In the genomic region with DNA sequence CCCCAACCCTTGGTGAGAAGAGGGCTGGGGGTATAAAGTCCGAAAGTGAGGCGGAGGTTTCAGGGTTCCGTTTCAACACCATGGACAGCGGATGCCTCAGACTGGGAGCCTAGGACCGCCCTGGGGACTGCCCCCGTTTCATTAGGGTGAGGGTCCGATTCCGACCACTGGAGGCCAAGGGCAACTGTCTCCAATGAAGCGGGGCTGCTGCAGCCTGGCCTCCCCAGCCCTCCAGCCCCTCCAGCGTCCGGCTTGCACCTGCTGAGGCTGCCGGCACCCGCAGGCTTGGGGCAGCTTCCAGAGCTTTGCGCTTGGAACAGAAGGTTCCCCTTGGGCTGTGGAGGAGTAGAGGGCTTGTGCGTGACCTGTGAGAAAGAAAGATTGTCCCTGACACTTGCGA, we compare ENCODE assay signal across 11 cellular contexts. TPM values are rescaled to one million over a fixed set of nuclear protein-coding genes. Genes with fewer than 3 reads are reported as not detected.
DNase-seq lines count a peak whose midpoint lies in the region; ATAC-seq, FAIRE-seq and TF ChIP-seq lines count a peak whose summit lies in the region.
"Had no signal": no experiment of that assay in that cellular context is flagged by ENCODE, and none has a peak within 500 bp of the region (broad histone marks: within the 10 kb centered on the region; RNA-seq: fewer than 3 reads in every experiment).

No MANE protein-coding gene starts in this region.

- H3K36me3 Mint-ChIP-seq in natural killer cell: no peaks in the 10 kb centered on the region

- H3K27me3 ChIP-seq in GM12878 (replicated peaks in 1 of 2; ENCODE audit: control insufficient read depth in 2 of 2, insufficient read depth in 2 of 2, low read length in 1 of 2): peaks cover 19 to 21% of the 10 kb centered on the region in 2 experiments
- no peaks in the 10 kb centered on the region for H3K27me3 ChIP-seq in right cardiac atrium (ENCODE audit: control insufficient read depth, insufficient read depth)

- H3K27ac ChIP-seq in GM12878 (ENCODE audit: control insufficient read depth, insufficient read depth): no peak overlapping the region
- H3K27ac ChIP-seq in right cardiac atrium (ENCODE audit: low read length): no peak overlapping the region

- TF ChIP-seq EP300 in Ishikawa (IDR thresholded peaks at IDR 0.05; ENCODE audit: borderline replicate concordance) (no peak), GM12878 (IDR thresholded peaks at IDR 0.05; ENCODE audit: borderline replicate concordance in 1 of 2, control insufficient read depth in 1 of 2, low read depth in 2 of 2, low read length in 2 of 2) (no peak)

- intact Hi-C loops in GM12878 (cut with micrococcal nuclease; ENCODE audit: unreplicated experiment) (loop anchor here (2.0 kb wide), 1 partner anchor 203 kb away; no protein-coding TSS in a partner anchor), natural killer cell (cut with micrococcal nuclease) (no loop called here), right cardiac atrium (cut with DNase I) (loop anchor here in 1 of 4 donors (10.0 kb wide), 1 partner anchor 121 kb away; no protein-coding TSS in a partner anchor)

- CTCF ChIA-PET in GM12878 (lab: Yijun Ruan, JAX): no interaction called here

- no peak for TF ChIP-seq POLR2A in GM12878 (IDR thresholded peaks at IDR 0.05; ENCODE audit: low read depth, low read length)

- in situ Hi-C loops in GM12878 (cut with MboI): no loop called here

- H3K9me3 ChIP-seq in ES-I3 (ENCODE audit: control insufficient read depth, insufficient read depth, low read length): no peaks in the 10 kb centered on the region
- no peaks in the 10 kb centered on the region for H3K9me3 ChIP-seq in GM12878 (replicated peaks; ENCODE audit: control insufficient read depth, insufficient read depth, low read length)
- H3K9me3 ChIP-seq in right cardiac atrium (ENCODE audit: control insufficient read depth, low read length): no peaks in the 10 kb centered on the region

- DNase-seq in GM12878 (ENCODE audit: low read depth, low spot score): no peak
- no peak for DNase-seq in natural killer cell
- DNase-seq in DMS79 (lab: John Stamatoyannopoulos, UW): no peak
- no peak for DNase-seq in right cardiac atrium
- DNase-seq: COR-L47, OCI-M1 had no signal

- H3K4me1 ChIP-seq in ES-I3 (ENCODE audit: insufficient read depth, low read length) (peaks cover 7% of the 10 kb centered on the region; the same call in 1 of the 2 replicates), GM12878 (ENCODE audit: control insufficient read depth, insufficient read depth, low read length) (no peaks in the 10 kb centered on the region), right cardiac atrium (ENCODE audit: control insufficient read depth, insufficient read depth, low read length) (no peaks in the 10 kb centered on the region)

- no peaks in the 10 kb centered on the region for H3K79me2 ChIP-seq in GM12878 (ENCODE audit: control insufficient read depth, insufficient read depth, low read length)

- no peak for FAIRE-seq in GM12878 (lab: Jason Lieb, UNC)

- H3K9me3 Mint-ChIP-seq in natural killer cell: no peaks in the 10 kb centered on the region

- no peak overlapping the region for H3K27ac Mint-ChIP-seq in natural killer cell

- H3K4me1 Mint-ChIP-seq in natural killer cell: peaks cover 0 to 19% of the 10 kb centered on the region in 2 donors

- RAD21 ChIA-PET in GM12878 (lab: Charles Lee; ENCODE audit: unreplicated experiment): no interaction called here

- POLR2A ChIA-PET in GM12878 (lab: Charles Lee): no interaction called here

- H3K27me3 Mint-ChIP-seq in natural killer cell (ENCODE audit: low read depth in 2 of 2): peaks cover 27 to 37% of the 10 kb centered on the region in 2 donors

- H4K20me1 ChIP-seq in GM12878 (ENCODE audit: control insufficient read depth, insufficient read depth): no peaks in the 10 kb centered on the region

- H3K4me3 Mint-ChIP-seq in natural killer cell: peak overlapping the region; percentile 55

- no peak for ATAC-seq in GM12878
- no peak for ATAC-seq in natural killer cell
- no peak for ATAC-seq in GM19452 (IDR thresholded peaks at IDR 0.05; ENCODE audit: unreplicated experiment)
- no peak for ATAC-seq in right cardiac atrium

- BruUV-seq in GM12878 (replicated peaks; lab: Mats Ljungman, UMichigan): no TSS peak

- TF ChIP-seq CTCF in GM12878 (IDR thresholded peaks at IDR 0.05 in 2 of 3, conservative IDR thresholded peaks at IDR 0.05 in 1 of 3; ENCODE audit: control insufficient read depth in 2 of 3, extremely low read depth in 1 of 3, insufficient read depth in 1 of 3, low read depth in 3 of 3, low read length in 3 of 3): no peak
- TF ChIP-seq CTCF in natural killer cell (IDR thresholded peaks at IDR 0.05): no peak

- no peak overlapping the region for H2AFZ ChIP-seq in GM12878 (ENCODE audit: control insufficient read depth, low read depth, low read length)

- SMC1A ChIA-PET in GM12878 (lab: Charles Lee; ENCODE audit: uncharacterized antibody, unreplicated experiment): interaction anchor here (0.5 kb wide), 1 partner anchor 134 kb away, joined by 3 read pairs; no protein-coding TSS in a partner anchor

- H3K4me3 ChIP-seq in GM12878 (no peak overlapping the region), right cardiac atrium (ENCODE audit: low read length) (no peak overlapping the region)

- TF ChIP-seq RAD21 in Ishikawa (IDR thresholded peaks at IDR 0.05; ENCODE audit: low read depth) (no peak), GM12878 (IDR thresholded peaks at IDR 0.05; ENCODE audit: insufficient read depth, low read depth, low read length) (no peak)

- H3K36me3 ChIP-seq in ES-I3 (ENCODE audit: insufficient read depth, low read length) (no peaks in the 10 kb centered on the region), GM12878 (ENCODE audit: control insufficient read depth in 2 of 2, insufficient read depth in 2 of 2, low read length in 1 of 2) (no peaks in the 10 kb centered on the region)

- H3K9ac ChIP-seq in ES-I3 (ENCODE audit: low read depth, low read length): peak overlapping the region; percentile 57; the same call in 1 of the 2 replicates
- H3K9ac ChIP-seq in GM12878 (ENCODE audit: control insufficient read depth, insufficient read depth, low read length): no peak overlapping the region

- WGBS in GM12878 (ENCODE audit: insufficient coverage, insufficient replicate concordance, low lambda C conversion rate, missing lambda C conversion rate): 17% methylated on average over 16 of the region's 16 CpGs
- 4% methylated on average over 16 of the region's 16 CpGs for WGBS in right cardiac atrium

- no peak overlapping the region for H3K4me2 ChIP-seq in GM12878 (ENCODE audit: control insufficient read depth, insufficient read depth)

TF ChIP-seq in GM12878, 131 proteins besides CTCF, POLR2A, EP300 and RAD21 (continues in another document):
- TF ChIP-seq KLF5 (IDR thresholded peaks at IDR 0.05; ENCODE audit: partially characterized antibody): no peak
- TF ChIP-seq CBX3 (IDR thresholded peaks at IDR 0.05; ENCODE audit: borderline replicate concordance, low read depth): no peak
- TF ChIP-seq HDAC6 (IDR thresholded peaks at IDR 0.05; ENCODE audit: unreplicated experiment): peak; percentile 56

RNA-seq across cellular contexts. Expression of a gene that starts 39.9 kb away (rescaled TPM):
- total RNA-seq in GM12878 (2013; cell fraction: nucleolus; rRNA removed): 18.1 and 21.9 TPM in 2 replicates
- 19.7 and 21.6 TPM in 2 replicates for total RNA-seq in GM12878 (2014; rRNA removed)
- total RNA-seq in GM12878 (2014; rRNA removed; fragmentation: Illumina TruSeq; extraction: Trizol): 18.5 and 21.3 TPM in 2 replicates
- 36.1 and 37.8 TPM in 2 replicates for total RNA-seq in GM12878 (2021)
- polyA plus RNA-seq in GM12878 (2011; ENCODE audit: low read depth): 17.4 TPM
- polyA plus RNA-seq in GM12878 (2011; rRNA removed): 23.2 and 27.5 TPM in 2 replicates
- 20.2 and 23.4 TPM in 2 replicates for polyA plus RNA-seq in GM12878 (2011; cell fraction: cytosol; rRNA removed)
- polyA plus RNA-seq in GM12878 (2011; cell fraction: nucleus; rRNA removed): 24.5 and 27.8 TPM in 2 replicates
- 21.8 and 26.7 TPM in 2 replicates for polyA plus RNA-seq in GM12878 (2012)
- polyA plus RNA-seq in GM12878 (2014; fragmentation: Illumina TruSeq; extraction: Trizol): 23.3 and 24.7 TPM in 2 replicates
- 10 to 100 TPM; 11.4 to 14.8 TPM for polyA plus RNA-seq in GM12878 (2014; fragmentation: Nextera tagmentation; extraction: Ambion mirVana)
- polyA plus RNA-seq in GM12878 (2014; rRNA removed): 32.9 and 33.1 TPM in 2 replicates
- polyA plus RNA-seq in GM12878 (2016; fragmentation: Nextera tagmentation; extraction: Ambion mirVana): 10 to 100 TPM in 1 of 2 experiments, 1 to 10 TPM in 1; 4.6 to 14.5 TPM
- polyA minus RNA-seq in GM12878 (2011; rRNA and poly(A)+ RNA removed): 19.0 and 21.1 TPM in 2 replicates
- 14.3 and 17.2 TPM in 2 replicates for polyA minus RNA-seq in GM12878 (2011; cell fraction: cytosol; rRNA and poly(A)+ RNA removed)
- polyA minus RNA-seq in GM12878 (2011; cell fraction: nucleus; rRNA and poly(A)+ RNA removed): 5.7 and 10.3 TPM in 2 replicates
- 10 to 100 TPM; 39.1 to 43.1 (median 41.0) TPM for total RNA-seq in natural killer cell
- 10 to 100 TPM; 23.0 to 27.6 (median 25.2) TPM for total RNA-seq in right cardiac atrium
- polyA plus RNA-seq in right cardiac atrium: 15.3 TPM

RNA-seq across cellular contexts. Expression of a gene that starts 59.7 kb away (rescaled TPM):
- 27.4 and 27.6 TPM in 2 replicates for total RNA-seq in GM12878 (2013; cell fraction: nucleolus; rRNA removed)
- total RNA-seq in GM12878 (2014; rRNA removed) (0.11 TPM in 1 of 2 replicates, not detected in the other), GM12878 (2014; rRNA removed; fragmentation: Illumina TruSeq; extraction: Trizol) (not detected in 2 replicates), GM12878 (2021) (not detected in 2 replicates), natural killer cell (not detected), right cardiac atrium (not detected)
- polyA plus RNA-seq in GM12878 (2011; ENCODE audit: low read depth): 0.29 TPM
- polyA plus RNA-seq in GM12878 (2011; rRNA removed) (0.26 and 0.31 TPM in 2 replicates), GM12878 (2014; fragmentation: Illumina TruSeq; extraction: Trizol) (not detected in 2 replicates), GM12878 (2014; fragmentation: Nextera tagmentation; extraction: Ambion mirVana) (not detected), GM12878 (2014; rRNA removed) (0.08 TPM in 1 of 2 replicates, not detected in the other), GM12878 (2016; fragmentation: Nextera tagmentation; extraction: Ambion mirVana) (not detected), right cardiac atrium (not detected)
- polyA plus RNA-seq in GM12878 (2011; cell fraction: cytosol; rRNA removed): 0.99 and 1.1 TPM in 2 replicates
- polyA plus RNA-seq in GM12878 (2011; cell fraction: nucleus; rRNA removed): 4.9 and 10.3 TPM in 2 replicates
- 1.2 and 4.0 TPM in 2 replicates for polyA plus RNA-seq in GM12878 (2012)
- polyA minus RNA-seq in GM12878 (2011; rRNA and poly(A)+ RNA removed): 0.66 and 1.3 TPM in 2 replicates
- polyA minus RNA-seq in GM12878 (2011; cell fraction: cytosol; rRNA and poly(A)+ RNA removed): not detected in 2 replicates
- polyA minus RNA-seq in GM12878 (2011; cell fraction: nucleus; rRNA and poly(A)+ RNA removed): 1.7 and 2.4 TPM in 2 replicates
- total RNA-seq: MCF 10A; T-helper 1 cell treated with Interleukin-12 subunit alpha and Interleukin-12 subunit beta and Interleukin-4 antibody, amounts not matched to agents 30 ng/mL and 1 ng/mL, for 36 hours had no signal
